Comparison of ENCODE assay signal across 9 cellular contexts in the genomic region with DNA sequence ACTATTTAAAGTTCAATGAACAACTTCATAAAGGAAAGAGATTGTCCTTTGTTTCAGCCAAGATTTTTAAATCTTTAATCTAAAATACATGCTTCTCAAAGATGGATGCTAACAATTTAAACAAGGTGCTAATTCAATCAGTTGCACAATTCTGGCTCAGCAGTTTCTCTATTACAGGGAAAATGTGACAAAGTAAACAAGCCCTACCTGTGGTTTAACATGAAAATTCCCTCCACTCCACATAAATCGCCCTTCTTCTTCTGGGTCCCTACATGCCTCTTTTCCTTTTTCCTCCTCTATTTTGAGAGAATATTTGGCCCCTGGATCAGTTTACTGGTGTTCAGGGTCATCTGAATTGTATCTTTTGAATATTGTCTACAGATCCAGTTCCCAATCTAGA.
DNase-seq lines count a peak whose midpoint lies in the region; ATAC-seq, FAIRE-seq and TF ChIP-seq lines count a peak whose summit lies in the region.
"Had no signal": no experiment of that assay in that cellular context is flagged by ENCODE, and none has a peak within 500 bp of the region (broad histone marks: within the 10 kb centered on the region; RNA-seq: fewer than 3 reads in every experiment).

No MANE protein-coding gene starts in this region.

- peaks cover 6% of the 10 kb centered on the region for H3K4me1 ChIP-seq in GM12878 (ENCODE audit: control insufficient read depth, insufficient read depth, low read length)

- no peaks in the 10 kb centered on the region for H3K27me3 ChIP-seq in GM12878 (replicated peaks in 1 of 2; ENCODE audit: control insufficient read depth in 2 of 2, insufficient read depth in 2 of 2, low read length in 1 of 2)

- no peak for TF ChIP-seq EP300 in GM12878 (IDR thresholded peaks at IDR 0.05; ENCODE audit: borderline replicate concordance in 1 of 2, control insufficient read depth in 1 of 2, low read depth in 2 of 2, low read length in 2 of 2)

- H3K4me1 Mint-ChIP-seq in mesothelial cell of epicardium, result peaks cover 31% of the 10 kb centered on the region

- CTCF ChIA-PET in GM12878 (lab: Yijun Ruan, JAX), result interaction anchor here (1.0 to 3.4 kb wide), 2 partner anchors 19 to 121 kb away, joined by 3 to 17 read pairs; no protein-coding TSS in a partner anchor

- H3K9me3 Mint-ChIP-seq in mesothelial cell of epicardium, result no peaks in the 10 kb centered on the region

- FAIRE-seq in GM12878 (lab: Jason Lieb, UNC), result no peak

- H3K4me2 ChIP-seq in GM12878 (ENCODE audit: control insufficient read depth, insufficient read depth), result no peak overlapping the region

- TF ChIP-seq CTCF in GM12878 (IDR thresholded peaks at IDR 0.05 in 2 of 3, conservative IDR thresholded peaks at IDR 0.05 in 1 of 3; ENCODE audit: control insufficient read depth in 2 of 3, extremely low read depth in 1 of 3, insufficient read depth in 1 of 3, low read depth in 3 of 3, low read length in 3 of 3) (no peak), mesothelial cell of epicardium (IDR thresholded peaks at IDR 0.05; ENCODE audit: unreplicated experiment) (no peak)

- H3K27ac ChIP-seq in GM12878 (ENCODE audit: control insufficient read depth, insufficient read depth), result no peak overlapping the region

- H3K79me2 ChIP-seq in GM12878 (ENCODE audit: control insufficient read depth, insufficient read depth, low read length), result peaks cover 20% of the 10 kb centered on the region

- no peaks in the 10 kb centered on the region for H3K36me3 ChIP-seq in GM12878 (ENCODE audit: control insufficient read depth in 2 of 2, insufficient read depth in 2 of 2, low read length in 1 of 2)

- no peak for TF ChIP-seq POLR2A in GM12878 (IDR thresholded peaks at IDR 0.05; ENCODE audit: low read depth, low read length)

- H3K27ac Mint-ChIP-seq in mesothelial cell of epicardium, result peak overlapping the region; percentile 76

- POLR2A ChIA-PET in GM12878 (lab: Charles Lee), result no interaction called here

- TF ChIP-seq RAD21 in GM12878 (IDR thresholded peaks at IDR 0.05; ENCODE audit: insufficient read depth, low read depth, low read length), result no peak

- RAD21 ChIA-PET in GM12878 (lab: Charles Lee; ENCODE audit: unreplicated experiment), result interaction anchor here (1.5 to 2.8 kb wide), 2 partner anchors 9 to 81 kb away, joined by 5 to 12 read pairs; partner anchors contain the start of gene FRYL

- SMC1A ChIA-PET in GM12878 (lab: Charles Lee; ENCODE audit: uncharacterized antibody, unreplicated experiment), result interaction anchor here (1.1 to 1.5 kb wide), 4 partner anchors 9 to 121 kb away, joined by 3 to 5 read pairs (median 4); no protein-coding TSS in a partner anchor

- in situ Hi-C loops in Caki2 (cut with HindIII; ENCODE audit: low pct_unique_long_range_greater_than_20kb, low sequenced_read_pairs), result no loop called here
- in situ Hi-C loops in GM12878 (cut with MboI), result no loop called here

- DNase-seq in Caki2 (ENCODE audit: low read depth) (peak; percentile 51), GM12878 (ENCODE audit: low read depth, low spot score) (no peak), mesothelial cell of epicardium (ENCODE audit: low spot score in 2 of 2, unreplicated experiment in 2 of 2) (no peak), inferior parietal cortex (ENCODE audit: extremely low spot score) (no peak), HCEC 1CT (no peak)
- DNase-seq: DND-41 had no signal

- ATAC-seq in HG03432 (IDR thresholded peaks at IDR 0.05; ENCODE audit: unreplicated experiment) (peak; percentile 32), GM12878 (peak; percentile 44), HG03045 (IDR thresholded peaks at IDR 0.05; ENCODE audit: unreplicated experiment) (no peak), GM18519 (IDR thresholded peaks at IDR 0.05; ENCODE audit: low FRiP score, unreplicated experiment) (no peak)

- H3K4me3 Mint-ChIP-seq in mesothelial cell of epicardium, result no peak overlapping the region

- no peaks in the 10 kb centered on the region for H3K27me3 Mint-ChIP-seq in mesothelial cell of epicardium (ENCODE audit: low read depth)

- H3K9me3 ChIP-seq in GM12878 (replicated peaks; ENCODE audit: control insufficient read depth, insufficient read depth, low read length), result no peaks in the 10 kb centered on the region; the same call in 2 of the 3 replicates

- no peak overlapping the region for H3K4me3 ChIP-seq in GM12878

- no TSS peak for BruUV-seq in GM12878 (replicated peaks; lab: Mats Ljungman, UMichigan)

- no peak overlapping the region for H3K9ac ChIP-seq in GM12878 (ENCODE audit: control insufficient read depth, insufficient read depth, low read length)

- no peak overlapping the region for H2AFZ ChIP-seq in GM12878 (ENCODE audit: control insufficient read depth, low read depth, low read length)

- peaks cover 2% of the 10 kb centered on the region for H3K36me3 Mint-ChIP-seq in mesothelial cell of epicardium

- WGBS in GM12878 (ENCODE audit: insufficient coverage, insufficient replicate concordance, low lambda C conversion rate, missing lambda C conversion rate), result 100% methylated on average over 1 of the region's 1 CpG

- no peaks in the 10 kb centered on the region for H4K20me1 ChIP-seq in GM12878 (ENCODE audit: control insufficient read depth, insufficient read depth)

- intact Hi-C loops in GM12878 (cut with micrococcal nuclease; ENCODE audit: unreplicated experiment), result loop anchor here (5.0 kb wide), 1 partner anchor 78 kb away; no protein-coding TSS in a partner anchor

TF ChIP-seq in GM12878, 131 proteins besides CTCF, POLR2A, EP300 and RAD21:
- no peak for TF ChIP-seq BRCA1 (IDR thresholded peaks at IDR 0.05; ENCODE audit: low read depth, low read length)
- no peak for TF ChIP-seq CEBPB (IDR thresholded peaks at IDR 0.05; ENCODE audit: borderline replicate concordance in 1 of 2, low read depth in 2 of 2, low read length in 2 of 2)
- no peak for TF ChIP-seq EED (IDR thresholded peaks at IDR 0.05; ENCODE audit: low read depth)
- TF ChIP-seq, protein P1, sequence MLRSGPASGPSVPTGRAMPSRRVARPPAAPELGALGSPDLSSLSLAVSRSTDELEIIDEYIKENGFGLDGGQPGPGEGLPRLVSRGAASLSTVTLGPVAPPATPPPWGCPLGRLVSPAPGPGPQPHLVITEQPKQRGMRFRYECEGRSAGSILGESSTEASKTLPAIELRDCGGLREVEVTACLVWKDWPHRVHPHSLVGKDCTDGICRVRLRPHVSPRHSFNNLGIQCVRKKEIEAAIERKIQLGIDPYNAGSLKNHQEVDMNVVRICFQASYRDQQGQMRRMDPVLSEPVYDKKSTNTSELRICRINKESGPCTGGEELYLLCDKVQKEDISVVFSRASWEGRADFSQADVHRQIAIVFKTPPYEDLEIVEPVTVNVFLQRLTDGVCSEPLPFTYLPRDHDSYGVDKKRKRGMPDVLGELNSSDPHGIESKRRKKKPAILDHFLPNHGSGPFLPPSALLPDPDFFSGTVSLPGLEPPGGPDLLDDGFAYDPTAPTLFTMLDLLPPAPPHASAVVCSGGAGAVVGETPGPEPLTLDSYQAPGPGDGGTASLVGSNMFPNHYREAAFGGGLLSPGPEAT (IDR thresholded peaks at IDR 0.05; ENCODE audit: low read depth), result peak; percentile 17; the same call in 1 of the 2 replicates
- TF ChIP-seq RCOR1 (conservative IDR thresholded peaks at IDR 0.05; ENCODE audit: low read depth, low read length), result no peak
- TF ChIP-seq PKNOX1 (IDR thresholded peaks at IDR 0.05), result no peak
- TF ChIP-seq RUNX3 (IDR thresholded peaks at IDR 0.05; ENCODE audit: low read length), result peak; percentile 21; the same call in 1 of the 2 replicates
- TF ChIP-seq SMAD1 (IDR thresholded peaks at IDR 0.05; ENCODE audit: low read depth, partially characterized antibody), result no peak
- TF ChIP-seq IKZF1 (conservative IDR thresholded peaks at IDR 0.05), result 0 out of 2 replicates have a peak, but pooled peaks have one; percentile 13
- no peak for TF ChIP-seq ESRRA (IDR thresholded peaks at IDR 0.05; ENCODE audit: low read length)
- TF ChIP-seq TCF12 (IDR thresholded peaks at IDR 0.05; ENCODE audit: low read depth, low read length), result no peak
- TF ChIP-seq MTA2 (IDR thresholded peaks at IDR 0.05; ENCODE audit: low read depth), result no peak
- no peak for TF ChIP-seq HCFC1 (IDR thresholded peaks at IDR 0.05; ENCODE audit: low read length)
- no peak for TF ChIP-seq ATF7 (IDR thresholded peaks at IDR 0.05; ENCODE audit: low read depth)
- TF ChIP-seq STAT1 (conservative IDR thresholded peaks at IDR 0.05), result no peak
- TF ChIP-seq CBX5 (IDR thresholded peaks at IDR 0.05; ENCODE audit: low read depth), result no peak
- no peak for TF ChIP-seq KDM1A (IDR thresholded peaks at IDR 0.05; ENCODE audit: borderline replicate concordance)
TF ChIP-seq in GM12878: peak in this region for 3.

Comparison
In these comparisons a context has a peak if more than half of its experiments do, and no peak if none do; other contexts are left out.
1. ATAC-seq: peak in HG03432 (single experiment) and GM12878 (single experiment); none in HG03045 (single experiment) and GM18519 (single experiment).